Comparison of ENCODE assay signal across 31 cellular contexts in genomic region chr12:98579347-98579746, GRCh38.
"Had no signal": no experiment of that assay in that cellular context is flagged by ENCODE, and none has a peak within 500 bp of the region (broad histone marks: within the 10 kb centered on the region; RNA-seq: fewer than 3 reads in every experiment).

No MANE protein-coding gene starts in this region.

- H3K9me3 Mint-ChIP-seq: activated naive CD4-positive, alpha-beta T cell treated with anti-CD3 and anti-CD28 coated beads for 36 hours; activated naive CD8-positive, alpha-beta T cell treated with anti-CD3 and anti-CD28 coated beads for 36 hours; activated T-helper 1 cell treated with anti-CD3 and anti-CD28 coated beads, Interleukin-12 subunit alpha, Interleukin-12 subunit beta, Interleukin-2, Interleukin-4 antibody, amounts not matched to agents 30 ng/mL and 10 ng/mL and 1 ng/mL, durations not matched to agents 14 hours and 24 hours and 36 hours; dendritic cell treated with granulocyte-macrophage colony-stimulating factor and Interleukin-4, amounts not matched to agents 40 ng/mL and 50 ng/mL, for 4 days; natural killer cell; neural progenitor cell; stimulated activated naive CD8-positive, alpha-beta T cell treated with anti-CD3 and anti-CD28 coated beads, Interleukin-15, Interleukin-2, amounts not matched to agents 100 ng/mL and 50 ng/mL, for 24 hours; type B pancreatic cell had no signal

- H3K9me3 ChIP-seq: adrenal gland, esophagus muscularis mucosa, heart left ventricle, left ventricle myocardium inferior, thoracic aorta, uterus had no signal

- H3K4me1 Mint-ChIP-seq: activated naive CD8-positive, alpha-beta T cell treated with anti-CD3 and anti-CD28 coated beads for 36 hours; brain; natural killer cell; neural progenitor cell had no signal

- H3K27me3 ChIP-seq: adrenal gland, esophagus muscularis mucosa, foreskin keratinocyte, heart left ventricle, neural progenitor cell, uterus had no signal

- DNase-seq: activated CD4-positive, alpha-beta T cell treated with anti-CD3 and anti-CD28 coated beads for 48 hours; activated CD4-positive, alpha-beta T cell treated with anti-CD3 and anti-CD28 coated beads, Interleukin-2, amount 50 U/mL, for 48 hours; activated CD8-positive, alpha-beta memory T cell treated with anti-CD3 and anti-CD28 coated beads, Interleukin-2, amount 50 U/mL, for 4 hours; activated effector memory CD4-positive, alpha-beta T cell treated with anti-CD3 and anti-CD28 coated beads, Interleukin-2, amount 50 U/mL, for 16 hours; activated naive CD4-positive, alpha-beta T cell treated with anti-CD3 and anti-CD28 coated beads for 36 hours; activated naive CD8-positive, alpha-beta T cell treated with anti-CD3 and anti-CD28 coated beads for 36 hours; activated T-cell treated with anti-CD3 and anti-CD28 coated beads, Interleukin-2, amount 50 U/mL, for 1 hour; adrenal gland; aorta; heart left ventricle; left ventricle myocardium inferior; mesendoderm; natural killer cell; occipital lobe; posterior cingulate gyrus; right cardiac atrium; stimulated activated CD4-positive, alpha-beta T cell treated with anti-CD3 and anti-CD28 coated beads, Interleukin-2, amount 100 ng/mL, for 48 hours; T-helper 9 cell; uterus had no signal

- H3K27ac Mint-ChIP-seq: activated naive CD4-positive, alpha-beta T cell treated with anti-CD3 and anti-CD28 coated beads for 36 hours; activated naive CD8-positive, alpha-beta T cell treated with anti-CD3 and anti-CD28 coated beads for 36 hours; activated T-helper 1 cell treated with anti-CD3 and anti-CD28 coated beads, Interleukin-12 subunit alpha, Interleukin-12 subunit beta, Interleukin-2, Interleukin-4 antibody, amounts not matched to agents 30 ng/mL and 10 ng/mL and 1 ng/mL, durations not matched to agents 14 hours and 24 hours and 36 hours; brain; dendritic cell treated with granulocyte-macrophage colony-stimulating factor and Interleukin-4, amounts not matched to agents 40 ng/mL and 50 ng/mL, for 4 days; natural killer cell; neural progenitor cell; stimulated activated naive CD8-positive, alpha-beta T cell treated with anti-CD3 and anti-CD28 coated beads, Interleukin-15, Interleukin-2, amounts not matched to agents 100 ng/mL and 50 ng/mL, for 24 hours had no signal

- H3K4me3 Mint-ChIP-seq: activated naive CD4-positive, alpha-beta T cell treated with anti-CD3 and anti-CD28 coated beads for 36 hours; activated naive CD8-positive, alpha-beta T cell treated with anti-CD3 and anti-CD28 coated beads for 36 hours; activated T-helper 1 cell treated with anti-CD3 and anti-CD28 coated beads, Interleukin-12 subunit alpha, Interleukin-12 subunit beta, Interleukin-2, Interleukin-4 antibody, amounts not matched to agents 30 ng/mL and 10 ng/mL and 1 ng/mL, durations not matched to agents 14 hours and 24 hours and 36 hours; brain; dendritic cell treated with granulocyte-macrophage colony-stimulating factor and Interleukin-4, amounts not matched to agents 40 ng/mL and 50 ng/mL, for 4 days; natural killer cell; neural progenitor cell; stimulated activated naive CD8-positive, alpha-beta T cell treated with anti-CD3 and anti-CD28 coated beads, Interleukin-15, Interleukin-2, amounts not matched to agents 100 ng/mL and 50 ng/mL, for 24 hours; type B pancreatic cell had no signal

- ATAC-seq: activated CD4-positive, CD25-positive, alpha-beta regulatory T cell treated with anti-CD3 and anti-CD28 coated beads, Interleukin-2, amount 50 U/mL, for 24 hours; heart left ventricle; natural killer cell; right cardiac atrium had no signal

- H3K36me3 Mint-ChIP-seq: activated naive CD8-positive, alpha-beta T cell treated with anti-CD3 and anti-CD28 coated beads for 36 hours; brain; natural killer cell; neural progenitor cell; type B pancreatic cell had no signal

- H3K27ac ChIP-seq: adrenal gland, esophagus muscularis mucosa, foreskin keratinocyte, heart left ventricle, left ventricle myocardium inferior, neural progenitor cell, thoracic aorta, uterus, VCaP had no signal

- H3K36me3 ChIP-seq: adrenal gland, esophagus muscularis mucosa, heart left ventricle, left ventricle myocardium inferior, neural progenitor cell, thoracic aorta, uterus had no signal

- H3K4me3 ChIP-seq: adrenal gland, esophagus muscularis mucosa, heart left ventricle, left ventricle myocardium inferior, lung, neural progenitor cell, thoracic aorta, uterus had no signal

- H3K9ac ChIP-seq: neural progenitor cell had no signal

- H3K27me3 Mint-ChIP-seq: activated naive CD8-positive, alpha-beta T cell treated with anti-CD3 and anti-CD28 coated beads for 36 hours; dendritic cell treated with granulocyte-macrophage colony-stimulating factor and Interleukin-4, amounts not matched to agents 40 ng/mL and 50 ng/mL, for 4 days; stimulated activated naive CD8-positive, alpha-beta T cell treated with anti-CD3 and anti-CD28 coated beads, Interleukin-15, Interleukin-2, amounts not matched to agents 100 ng/mL and 50 ng/mL, for 24 hours; type B pancreatic cell had no signal

- H3K4me1 ChIP-seq: adrenal gland, esophagus muscularis mucosa, foreskin keratinocyte, heart left ventricle, left ventricle myocardium inferior, neural progenitor cell, uterus had no signal
